Comparison of ENCODE assay signal across 23 cellular contexts in genomic region chr12:86827409-86827808, GRCh38.
"Had no signal": no experiment of that assay in that cellular context is flagged by ENCODE, and none has a peak within 500 bp of the region (broad histone marks: within the 10 kb centered on the region; RNA-seq: fewer than 3 reads in every experiment).

No MANE protein-coding gene starts in this region.

- H3K27me3 ChIP-seq: esophagus squamous epithelium, gastrocnemius medialis, heart right ventricle, left lung had no signal

- DNase-seq: dermis blood vessel endothelial cell; effector CD8-positive, alpha-beta T cell; effector memory CD8-positive, alpha-beta T cell; endodermal cell; erythroblast; esophagus squamous epithelium; foreskin fibroblast; foreskin melanocyte; gastrocnemius medialis; glutamatergic neuron; head of caudate nucleus; heart right ventricle; hippocampal formation; left cardiac atrium; left lung; left ventricle myocardium superior; lower lobe of right lung; mesenchymal stem cell; mucosa of descending colon; naive B cell had no signal

- H3K36me3 ChIP-seq: esophagus squamous epithelium, gastrocnemius medialis, heart right ventricle, left lung, lower lobe of right lung had no signal

- H3K4me1 ChIP-seq: esophagus squamous epithelium, gastrocnemius medialis, heart right ventricle, left lung, lower lobe of right lung had no signal

- H3K9me3 ChIP-seq: esophagus squamous epithelium, gastrocnemius medialis, left lung, lower lobe of right lung, mucosa of descending colon had no signal

- H3K4me3 ChIP-seq: coronary artery, esophagus squamous epithelium, gastrocnemius medialis, heart right ventricle, left lung, lower lobe of right lung, mucosa of descending colon had no signal

- H3K27ac ChIP-seq: coronary artery, epithelial cell of prostate, esophagus squamous epithelium, gastrocnemius medialis, heart right ventricle, left lung, lower lobe of right lung had no signal

- ATAC-seq: effector memory CD8-positive, alpha-beta T cell; esophagus mucosa; gastrocnemius medialis; heart right ventricle; left cardiac atrium; left lung; left ventricle myocardium superior; lower lobe of right lung; mucosa of descending colon had no signal
